In the genomic region with DNA sequence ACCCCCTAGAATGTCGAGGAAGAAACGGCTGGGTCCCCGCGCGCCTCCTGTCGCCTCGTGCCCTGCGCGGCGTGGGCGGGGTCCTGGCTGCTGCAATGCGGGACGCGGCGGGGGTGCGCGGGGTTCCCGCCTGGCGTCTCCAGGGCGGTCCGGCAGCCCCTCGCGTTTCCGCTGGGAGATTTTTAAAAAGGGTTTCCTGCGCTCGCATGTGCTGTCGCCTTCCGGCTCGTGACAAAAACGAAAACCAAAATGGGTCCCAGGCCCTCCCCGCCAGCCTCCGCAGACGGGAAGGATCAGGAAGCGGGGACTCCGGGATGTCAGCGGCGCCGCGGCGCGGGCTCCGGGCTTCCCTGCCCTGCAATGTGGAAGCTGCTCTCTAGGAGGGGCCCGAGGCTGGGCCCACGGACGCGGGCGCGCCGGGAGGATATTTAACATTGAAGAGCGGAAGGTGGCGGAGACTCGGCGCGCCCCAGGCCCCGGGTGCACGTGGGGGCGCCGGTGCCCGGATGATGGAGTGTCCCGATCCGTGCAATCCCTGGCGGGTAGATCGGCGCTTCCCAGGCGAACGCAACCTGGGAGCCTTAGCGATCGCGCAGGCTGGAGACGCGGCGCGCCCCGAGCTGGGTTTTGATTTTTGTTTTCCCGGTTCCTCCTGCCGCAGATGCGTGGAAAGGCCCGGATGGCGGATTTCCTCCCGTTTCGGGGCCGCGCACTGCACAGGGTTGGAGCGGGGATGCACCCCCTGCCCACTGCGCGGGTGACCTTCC, we compare ENCODE assay signal across 8 cellular contexts. TPM values are rescaled to one million over a fixed set of nuclear protein-coding genes. Genes with fewer than 3 reads are reported as not detected.
DNase-seq lines count a peak whose midpoint lies in the region; ATAC-seq and TF ChIP-seq lines count a peak whose summit lies in the region.

No MANE protein-coding gene starts in this region.

- POLR2A ChIA-PET in naive thymus-derived CD8-positive, alpha-beta T cell (lab: Charles Lee) = no interaction called here

- WGBS in esophagus muscularis mucosa = 1% methylated on average over 16 of the region's 86 CpGs

- TF ChIP-seq CTCF in esophagus muscularis mucosa (IDR thresholded peaks at IDR 0.05) = peak; percentile 28 to 54 (median 34)

- H3K36me3 ChIP-seq in NT2/D1 (ENCODE audit: insufficient read depth, insufficient read length, low read length) (peaks cover 39% of the 10 kb centered on the region), esophagus muscularis mucosa (no peaks in the 10 kb centered on the region)

- H3K4me3 ChIP-seq in NT2/D1 (ENCODE audit: insufficient read length, low read depth) = peak overlapping the region; percentile 75
- H3K4me3 ChIP-seq in esophagus muscularis mucosa = peak overlapping the region; percentile 78 to 91 (median 84)

- ATAC-seq in HG02981 (IDR thresholded peaks at IDR 0.05; ENCODE audit: unreplicated experiment) = peak; percentile 38
- peak; percentile 48 to 58 for ATAC-seq in naive thymus-derived CD8-positive, alpha-beta T cell
- ATAC-seq in stimulated activated naive CD8-positive, alpha-beta T cell treated with anti-CD3 and anti-CD28 coated beads, Interleukin-15, amount 100 ng/mL, for 72 hours = peak; percentile 64

- TF ChIP-seq POLR2A in esophagus muscularis mucosa (IDR thresholded peaks at IDR 0.05; ENCODE audit: low read depth) = no peak

- H3K27me3 ChIP-seq in NT2/D1 (ENCODE audit: insufficient read depth, insufficient read length) = peaks cover 18% of the 10 kb centered on the region
- no peaks in the 10 kb centered on the region for H3K27me3 ChIP-seq in esophagus muscularis mucosa

- H3K4me1 ChIP-seq in NT2/D1 (ENCODE audit: insufficient read depth, insufficient read length) = peaks cover 10% of the 10 kb centered on the region
- H3K4me1 ChIP-seq in esophagus muscularis mucosa = peaks cover 22 to 58% (median 45%) of the 10 kb centered on the region in 4 donors

- intact Hi-C loops in esophagus muscularis mucosa (cut with DNase I) = loop anchor here (5.0 kb wide), 1 partner anchor 34 kb away; no protein-coding TSS in a partner anchor

- H3K9me3 Mint-ChIP-seq in naive thymus-derived CD8-positive, alpha-beta T cell = no peaks in the 10 kb centered on the region
- H3K9me3 Mint-ChIP-seq in stimulated activated naive CD8-positive, alpha-beta T cell treated with anti-CD3 and anti-CD28 coated beads, Interleukin-15, amount 100 ng/mL, for 72 hours = no peaks in the 10 kb centered on the region

- H3K27ac Mint-ChIP-seq in naive thymus-derived CD8-positive, alpha-beta T cell = peak overlapping the region; percentile 16 to 91 (median 82)
- peak overlapping the region; percentile 95 to 97 for H3K27ac Mint-ChIP-seq in stimulated activated naive CD8-positive, alpha-beta T cell treated with anti-CD3 and anti-CD28 coated beads, Interleukin-15, amount 100 ng/mL, for 72 hours

- peak overlapping the region; percentile 83 to 96 (median 90) for H3K4me3 Mint-ChIP-seq in naive thymus-derived CD8-positive, alpha-beta T cell
- H3K4me3 Mint-ChIP-seq in stimulated activated naive CD8-positive, alpha-beta T cell treated with anti-CD3 and anti-CD28 coated beads, Interleukin-15, amount 100 ng/mL, for 72 hours = peak overlapping the region; percentile 90 to 97

- H3K27me3 Mint-ChIP-seq in naive thymus-derived CD8-positive, alpha-beta T cell = no peaks in the 10 kb centered on the region
- peaks cover 16% of the 10 kb centered on the region for H3K27me3 Mint-ChIP-seq in stimulated activated naive CD8-positive, alpha-beta T cell treated with anti-CD3 and anti-CD28 coated beads, Interleukin-15, amount 100 ng/mL, for 72 hours

- peak overlapping the region; percentile 91 for H3K9ac ChIP-seq in NT2/D1 (ENCODE audit: insufficient read length, low read depth)

- peak overlapping the region; percentile 82 to 89 (median 84) for H3K27ac ChIP-seq in esophagus muscularis mucosa (replicated peaks in 1 of 4)

- H3K4me1 Mint-ChIP-seq in naive thymus-derived CD8-positive, alpha-beta T cell = peaks cover 16 to 51% (median 40%) of the 10 kb centered on the region in 4 donors
- H3K4me1 Mint-ChIP-seq in stimulated activated naive CD8-positive, alpha-beta T cell treated with anti-CD3 and anti-CD28 coated beads, Interleukin-15, amount 100 ng/mL, for 72 hours = peaks cover 45% of the 10 kb centered on the region

- peaks cover 0 to 5% (median 0%) of the 10 kb centered on the region in 3 donors for H3K36me3 Mint-ChIP-seq in naive thymus-derived CD8-positive, alpha-beta T cell

- H3K9me3 ChIP-seq in NT2/D1 (ENCODE audit: insufficient read depth, low read length) (no peaks in the 10 kb centered on the region), esophagus muscularis mucosa (no peaks in the 10 kb centered on the region)

- peak; percentile 36 for DNase-seq in SKM-1 treated with dmso at 0.1 percent for 144 hours (lab: John Stamatoyannopoulos, UW; ENCODE audit: unreplicated experiment)
- no peak for DNase-seq in SKM-1 (lab: John Stamatoyannopoulos, UW; ENCODE audit: unreplicated experiment)
- no peak for DNase-seq in NT2/D1 (ENCODE audit: low read depth, low spot score)
- DNase-seq in activated T-cell treated with anti-CD3 and anti-CD28 coated beads, Interleukin-2, amount 50 U/mL, for 48 hours = peak; percentile 75 to 79
- DNase-seq in esophagus muscularis mucosa (ENCODE audit: extremely low spot score) = no peak
- DNase-seq in naive thymus-derived CD8-positive, alpha-beta T cell = peak; percentile 19 to 72 (median 49)
- peak; percentile 59 to 75 for DNase-seq in stimulated activated naive CD8-positive, alpha-beta T cell treated with anti-CD3 and anti-CD28 coated beads, Interleukin-15, amount 100 ng/mL, for 72 hours

- TF ChIP-seq EP300 in esophagus muscularis mucosa (IDR thresholded peaks at IDR 0.05) = no peak

RNA-seq across cellular contexts. Expression of a gene that starts 1.0 kb away (rescaled TPM):
- total RNA-seq in esophagus muscularis mucosa = 100 to 1,000 TPM in 3 of 4 donors, 10 to 100 TPM in 1; 90.8 to 255 (median 112) TPM
- 10 to 100 TPM; 62.3 to 69.5 TPM for total RNA-seq in naive thymus-derived CD8-positive, alpha-beta T cell
- 10 to 100 TPM; 26.4 to 41.2 (median 35.7) TPM for polyA plus RNA-seq in naive thymus-derived CD8-positive, alpha-beta T cell

Comparison
In these comparisons a context has a peak if more than half of its experiments do, and no peak if none do; other contexts are left out.
1. DNase-seq: peak in SKM-1 treated with dmso at 0.1 percent for 144 hours (single experiment), activated T-cell treated with anti-CD3 and anti-CD28 coated beads, Interleukin-2, amount 50 U/mL, for 48 hours (2 of 2), naive thymus-derived CD8-positive, alpha-beta T cell (10 of 10) and stimulated activated naive CD8-positive, alpha-beta T cell treated with anti-CD3 and anti-CD28 coated beads, Interleukin-15, amount 100 ng/mL, for 72 hours (2 of 2); none in SKM-1 (single experiment), NT2/D1 (single experiment) and esophagus muscularis mucosa (single experiment).
2. Peak in every context shown above with its lines, with median percentiles within 50 percentile points of each other: ATAC-seq.